In the genomic region with DNA sequence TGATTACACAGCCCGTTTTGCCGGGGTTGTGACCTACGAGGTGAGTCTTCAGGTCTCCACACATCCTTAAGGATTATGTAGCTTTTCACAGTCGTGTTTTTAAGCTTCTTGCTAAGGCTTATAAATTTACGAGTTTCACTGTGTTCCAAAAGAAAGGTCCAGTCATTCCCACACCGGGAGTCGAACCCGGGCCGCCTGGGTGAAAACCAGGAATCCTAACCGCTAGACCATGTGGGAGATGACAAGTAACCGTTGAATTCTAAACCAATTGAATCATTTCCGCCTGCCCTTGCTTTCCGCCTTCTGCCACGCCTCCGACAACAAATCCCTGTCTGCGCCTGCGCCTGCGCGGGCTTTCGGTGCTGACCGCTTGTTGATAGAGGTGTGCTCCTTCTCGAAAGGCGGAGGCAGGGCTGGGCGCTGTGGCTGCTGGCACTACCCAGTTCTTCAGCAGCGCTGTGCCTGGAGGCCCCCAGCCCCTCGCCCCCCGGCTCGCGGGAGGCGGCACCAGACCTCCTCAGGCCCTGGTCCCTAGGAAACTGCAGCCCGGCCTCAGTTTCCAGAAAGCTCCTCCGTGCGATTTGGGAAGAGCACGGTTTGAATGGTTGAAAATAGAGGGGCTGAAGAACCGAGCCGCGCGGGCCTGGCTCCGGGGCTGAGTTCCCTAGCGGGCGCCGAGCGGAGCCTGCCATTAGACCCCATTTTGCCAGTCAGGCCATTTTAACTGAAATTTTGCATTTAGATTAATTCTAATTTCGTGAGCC, we compare ENCODE assay signal across 2 cellular contexts.
TF ChIP-seq lines count a peak whose summit lies in the region.

No MANE protein-coding gene starts in this region.

TF ChIP-seq in GM23338, 12 proteins besides CTCF, POLR2A, EP300 and RAD21 (continued from another document):
- TF ChIP-seq EZH2 (IDR thresholded peaks at IDR 0.05; ENCODE audit: low read depth, unreplicated experiment) (no peak), STAT1 (IDR thresholded peaks at IDR 0.05; ENCODE audit: unreplicated experiment) (no peak), ZNF114 (CRISPR knock-in tag; IDR thresholded peaks at IDR 0.05) (no peak), CREB1 (CRISPR knock-in tag; IDR thresholded peaks at IDR 0.05; ENCODE audit: low read depth) (0 out of 2 replicates have a peak, but pooled peaks have one; percentile 24)
- TF ChIP-seq, protein P1, sequence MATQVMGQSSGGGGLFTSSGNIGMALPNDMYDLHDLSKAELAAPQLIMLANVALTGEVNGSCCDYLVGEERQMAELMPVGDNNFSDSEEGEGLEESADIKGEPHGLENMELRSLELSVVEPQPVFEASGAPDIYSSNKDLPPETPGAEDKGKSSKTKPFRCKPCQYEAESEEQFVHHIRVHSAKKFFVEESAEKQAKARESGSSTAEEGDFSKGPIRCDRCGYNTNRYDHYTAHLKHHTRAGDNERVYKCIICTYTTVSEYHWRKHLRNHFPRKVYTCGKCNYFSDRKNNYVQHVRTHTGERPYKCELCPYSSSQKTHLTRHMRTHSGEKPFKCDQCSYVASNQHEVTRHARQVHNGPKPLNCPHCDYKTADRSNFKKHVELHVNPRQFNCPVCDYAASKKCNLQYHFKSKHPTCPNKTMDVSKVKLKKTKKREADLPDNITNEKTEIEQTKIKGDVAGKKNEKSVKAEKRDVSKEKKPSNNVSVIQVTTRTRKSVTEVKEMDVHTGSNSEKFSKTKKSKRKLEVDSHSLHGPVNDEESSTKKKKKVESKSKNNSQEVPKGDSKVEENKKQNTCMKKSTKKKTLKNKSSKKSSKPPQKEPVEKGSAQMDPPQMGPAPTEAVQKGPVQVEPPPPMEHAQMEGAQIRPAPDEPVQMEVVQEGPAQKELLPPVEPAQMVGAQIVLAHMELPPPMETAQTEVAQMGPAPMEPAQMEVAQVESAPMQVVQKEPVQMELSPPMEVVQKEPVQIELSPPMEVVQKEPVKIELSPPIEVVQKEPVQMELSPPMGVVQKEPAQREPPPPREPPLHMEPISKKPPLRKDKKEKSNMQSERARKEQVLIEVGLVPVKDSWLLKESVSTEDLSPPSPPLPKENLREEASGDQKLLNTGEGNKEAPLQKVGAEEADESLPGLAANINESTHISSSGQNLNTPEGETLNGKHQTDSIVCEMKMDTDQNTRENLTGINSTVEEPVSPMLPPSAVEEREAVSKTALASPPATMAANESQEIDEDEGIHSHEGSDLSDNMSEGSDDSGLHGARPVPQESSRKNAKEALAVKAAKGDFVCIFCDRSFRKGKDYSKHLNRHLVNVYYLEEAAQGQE (IDR thresholded peaks at IDR 0.05; ENCODE audit: unreplicated experiment): no peak
- TF ChIP-seq, protein P2, sequence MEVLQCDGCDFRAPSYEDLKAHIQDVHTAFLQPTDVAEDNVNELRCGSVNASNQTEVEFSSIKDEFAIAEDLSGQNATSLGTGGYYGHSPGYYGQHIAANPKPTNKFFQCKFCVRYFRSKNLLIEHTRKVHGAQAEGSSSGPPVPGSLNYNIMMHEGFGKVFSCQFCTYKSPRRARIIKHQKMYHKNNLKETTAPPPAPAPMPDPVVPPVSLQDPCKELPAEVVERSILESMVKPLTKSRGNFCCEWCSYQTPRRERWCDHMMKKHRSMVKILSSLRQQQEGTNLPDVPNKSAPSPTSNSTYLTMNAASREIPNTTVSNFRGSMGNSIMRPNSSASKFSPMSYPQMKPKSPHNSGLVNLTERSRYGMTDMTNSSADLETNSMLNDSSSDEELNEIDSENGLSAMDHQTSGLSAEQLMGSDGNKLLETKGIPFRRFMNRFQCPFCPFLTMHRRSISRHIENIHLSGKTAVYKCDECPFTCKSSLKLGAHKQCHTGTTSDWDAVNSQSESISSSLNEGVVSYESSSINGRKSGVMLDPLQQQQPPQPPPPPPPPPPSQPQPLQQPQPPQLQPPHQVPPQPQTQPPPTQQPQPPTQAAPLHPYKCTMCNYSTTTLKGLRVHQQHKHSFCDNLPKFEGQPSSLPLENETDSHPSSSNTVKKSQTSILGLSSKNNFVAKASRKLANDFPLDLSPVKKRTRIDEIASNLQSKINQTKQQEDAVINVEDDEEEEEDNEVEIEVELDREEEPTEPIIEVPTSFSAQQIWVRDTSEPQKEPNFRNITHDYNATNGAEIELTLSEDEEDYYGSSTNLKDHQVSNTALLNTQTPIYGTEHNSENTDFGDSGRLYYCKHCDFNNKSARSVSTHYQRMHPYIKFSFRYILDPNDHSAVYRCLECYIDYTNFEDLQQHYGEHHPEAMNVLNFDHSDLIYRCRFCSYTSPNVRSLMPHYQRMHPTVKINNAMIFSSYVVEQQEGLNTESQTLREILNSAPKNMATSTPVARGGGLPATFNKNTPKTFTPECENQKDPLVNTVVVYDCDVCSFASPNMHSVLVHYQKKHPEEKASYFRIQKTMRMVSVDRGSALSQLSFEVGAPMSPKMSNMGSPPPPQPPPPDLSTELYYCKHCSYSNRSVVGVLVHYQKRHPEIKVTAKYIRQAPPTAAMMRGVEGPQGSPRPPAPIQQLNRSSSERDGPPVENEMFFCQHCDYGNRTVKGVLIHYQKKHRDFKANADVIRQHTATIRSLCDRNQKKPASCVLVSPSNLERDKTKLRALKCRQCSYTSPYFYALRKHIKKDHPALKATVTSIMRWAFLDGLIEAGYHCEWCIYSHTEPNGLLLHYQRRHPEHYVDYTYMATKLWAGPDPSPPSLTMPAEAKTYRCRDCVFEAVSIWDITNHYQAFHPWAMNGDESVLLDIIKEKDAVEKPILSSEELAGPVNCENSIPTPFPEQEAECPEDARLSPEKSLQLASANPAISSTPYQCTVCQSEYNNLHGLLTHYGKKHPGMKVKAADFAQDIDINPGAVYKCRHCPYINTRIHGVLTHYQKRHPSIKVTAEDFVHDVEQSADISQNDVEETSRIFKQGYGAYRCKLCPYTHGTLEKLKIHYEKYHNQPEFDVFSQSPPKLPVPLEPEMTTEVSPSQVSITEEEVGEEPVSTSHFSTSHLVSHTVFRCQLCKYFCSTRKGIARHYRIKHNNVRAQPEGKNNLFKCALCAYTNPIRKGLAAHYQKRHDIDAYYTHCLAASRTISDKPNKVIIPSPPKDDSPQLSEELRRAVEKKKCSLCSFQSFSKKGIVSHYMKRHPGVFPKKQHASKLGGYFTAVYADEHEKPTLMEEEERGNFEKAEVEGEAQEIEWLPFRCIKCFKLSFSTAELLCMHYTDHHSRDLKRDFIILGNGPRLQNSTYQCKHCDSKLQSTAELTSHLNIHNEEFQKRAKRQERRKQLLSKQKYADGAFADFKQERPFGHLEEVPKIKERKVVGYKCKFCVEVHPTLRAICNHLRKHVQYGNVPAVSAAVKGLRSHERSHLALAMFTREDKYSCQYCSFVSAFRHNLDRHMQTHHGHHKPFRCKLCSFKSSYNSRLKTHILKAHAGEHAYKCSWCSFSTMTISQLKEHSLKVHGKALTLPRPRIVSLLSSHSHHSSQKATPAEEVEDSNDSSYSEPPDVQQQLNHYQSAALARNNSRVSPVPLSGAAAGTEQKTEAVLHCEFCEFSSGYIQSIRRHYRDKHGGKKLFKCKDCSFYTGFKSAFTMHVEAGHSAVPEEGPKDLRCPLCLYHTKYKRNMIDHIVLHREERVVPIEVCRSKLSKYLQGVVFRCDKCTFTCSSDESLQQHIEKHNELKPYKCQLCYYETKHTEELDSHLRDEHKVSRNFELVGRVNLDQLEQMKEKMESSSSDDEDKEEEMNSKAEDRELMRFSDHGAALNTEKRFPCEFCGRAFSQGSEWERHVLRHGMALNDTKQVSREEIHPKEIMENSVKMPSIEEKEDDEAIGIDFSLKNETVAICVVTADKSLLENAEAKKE (CRISPR knock-in tag; IDR thresholded peaks at IDR 0.05): no peak
TF ChIP-seq in GM23338: peak in this region for 2.

TF ChIP-seq in neural cell, 6 proteins besides CTCF, POLR2A, EP300 and RAD21 (continued from another document):
- TF ChIP-seq, protein P1 (IDR thresholded peaks at IDR 0.05; ENCODE audit: borderline replicate concordance): peak; percentile 83
